30 cellular contexts compared by ENCODE assay signal in the genomic region with DNA sequence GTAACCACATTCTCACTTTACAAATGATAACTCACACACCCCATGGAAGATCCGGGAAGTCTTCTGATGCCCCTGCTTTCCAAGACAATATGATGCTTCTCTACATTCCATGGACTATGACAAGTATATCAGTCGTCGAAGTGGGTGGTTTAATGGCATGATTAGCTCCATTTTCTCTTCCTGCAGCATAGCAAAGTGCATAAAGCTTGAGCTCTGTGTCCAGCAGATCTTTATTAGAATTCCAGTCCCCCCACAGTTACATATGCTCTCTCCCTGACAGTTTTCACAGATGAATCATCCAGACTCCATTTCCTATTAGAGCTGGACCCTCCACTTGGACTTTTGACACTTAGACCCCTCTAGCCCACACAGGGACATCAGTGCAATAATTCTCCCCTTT.
"Had no signal": no experiment of that assay in that cellular context is flagged by ENCODE, and none has a peak within 500 bp of the region (broad histone marks: within the 10 kb centered on the region; RNA-seq: fewer than 3 reads in every experiment).

No MANE protein-coding gene starts in this region.

- H3K4me3 ChIP-seq: left lung, lower lobe of right lung, pancreas, prostate gland, stomach, testis, thyroid gland, transverse colon, upper lobe of right lung had no signal

- H3K36me3 ChIP-seq: left lung, lower lobe of right lung, pancreas, prostate gland, stomach, thyroid gland, transverse colon, upper lobe of right lung had no signal

- H3K4me1 ChIP-seq: pancreas, prostate gland, testis had no signal

- H3K4me3 Mint-ChIP-seq: immature natural killer cell; naive thymus-derived CD8-positive, alpha-beta T cell; nephron; neural crest cell; stimulated activated naive B cell treated with anti-CD40 and anti-IgM and Interleukin-4, amounts not matched to agents 10 μg/mL and 1 μg/mL and 100 μg/mL, for 72 hours had no signal

- H3K9me3 Mint-ChIP-seq: immature natural killer cell; naive thymus-derived CD8-positive, alpha-beta T cell; nephron had no signal

- DNase-seq: hypothalamus; immature natural killer cell; kidney; left colon; left lung; lower lobe of right lung; mammary epithelial cell; mesenchymal stem cell; naive thymus-derived CD8-positive, alpha-beta T cell; nucleus accumbens; pancreas; posterior cingulate gyrus; retina; right cardiac atrium; small intestine; stimulated activated CD4-positive, alpha-beta T cell treated with anti-CD3 and anti-CD28 coated beads, Interleukin-12 subunit alpha, Interleukin-12 subunit beta, amount 100 ng/mL, for 4 hours; stimulated activated CD4-positive, alpha-beta T cell treated with anti-CD3 and anti-CD28 coated beads, Interleukin-15, amount 100 ng/mL, for 24 hours; stimulated activated CD4-positive, alpha-beta T cell treated with anti-CD3 and anti-CD28 coated beads, Interleukin-2, amount 100 ng/mL, for 24 hours; stimulated activated CD4-positive, alpha-beta T cell treated with anti-CD3 and anti-CD28 coated beads, Interleukin-4, amount 100 ng/mL, for 1 hour; stimulated activated naive B cell treated with anti-CD40 and anti-IgM and Interleukin-4, amounts not matched to agents 10 μg/mL and 1 μg/mL and 100 μg/mL, for 72 hours; stimulated activated naive CD8-positive, alpha-beta T cell treated with anti-CD3 and anti-CD28 coated beads, Interleukin-15, Interleukin-2, amounts not matched to agents 100 U/mL and 50 U/mL, for 24 hours; stomach; testis; thyroid gland; transverse colon; upper lobe of right lung had no signal

- ATAC-seq: left colon; left lung; lower lobe of right lung; naive thymus-derived CD8-positive, alpha-beta T cell; pancreas; right cardiac atrium; sciatic nerve; stimulated activated naive B cell treated with anti-CD40 and anti-IgM and Interleukin-4, amounts not matched to agents 10 μg/mL and 1 μg/mL and 100 μg/mL, for 72 hours; stimulated activated naive CD8-positive, alpha-beta T cell treated with anti-CD3 and anti-CD28 coated beads, Interleukin-15, Interleukin-2, amounts not matched to agents 100 U/mL and 50 U/mL, for 24 hours; upper lobe of right lung had no signal

- H3K27me3 ChIP-seq: left lung, pancreas, stomach, testis, thyroid gland, transverse colon, upper lobe of right lung had no signal

- H3K4me1 Mint-ChIP-seq: immature natural killer cell; naive thymus-derived CD8-positive, alpha-beta T cell; stimulated activated naive B cell treated with anti-CD40 and anti-IgM and Interleukin-4, amounts not matched to agents 10 μg/mL and 1 μg/mL and 100 μg/mL, for 72 hours had no signal

- H3K9me3 ChIP-seq: left lung, lower lobe of right lung, pancreas, prostate gland, stomach, testis, thyroid gland, transverse colon, upper lobe of right lung had no signal

- H3K36me3 Mint-ChIP-seq: immature natural killer cell; naive thymus-derived CD8-positive, alpha-beta T cell had no signal

- H3K27ac Mint-ChIP-seq: naive thymus-derived CD8-positive, alpha-beta T cell; stimulated activated naive B cell treated with anti-CD40 and anti-IgM and Interleukin-4, amounts not matched to agents 10 μg/mL and 1 μg/mL and 100 μg/mL, for 72 hours had no signal

- H3K27me3 Mint-ChIP-seq: stimulated activated naive B cell treated with anti-CD40 and anti-IgM and Interleukin-4, amounts not matched to agents 10 μg/mL and 1 μg/mL and 100 μg/mL, for 72 hours had no signal

- H3K27ac ChIP-seq: left lung, lower lobe of right lung, pancreas, prostate gland, stomach, testis, thyroid gland, transverse colon, upper lobe of right lung had no signal
